In genomic region chr5:68540798-68541590, GRCh38 we compare ENCODE assay signal across 23 cellular contexts.
"Had no signal": no experiment of that assay in that cellular context is flagged by ENCODE, and none has a peak within 500 bp of the region (broad histone marks: within the 10 kb centered on the region; RNA-seq: fewer than 3 reads in every experiment).

No MANE protein-coding gene starts in this region.

- H3K27me3 ChIP-seq: gastrocnemius medialis, testis, transverse colon had no signal

- DNase-seq: activated B cell treated with CpG ODN at 0.5 μM for 24 hours; activated CD4-positive, alpha-beta T cell treated with anti-CD3 and anti-CD28 coated beads, Interleukin-2, amount 50 U/mL, for 4 hours; activated naive CD4-positive, alpha-beta T cell; activated T-cell treated with anti-CD3 and anti-CD28 coated beads for 4 hours; activated T-cell treated with anti-CD3 and anti-CD28 coated beads, Interleukin-2, amount 50 U/mL, for 72 hours; anterior cingulate cortex; effector CD8-positive, alpha-beta T cell; gastrocnemius medialis; glutamatergic neuron; left cardiac atrium; midbrain; naive thymus-derived CD4-positive, alpha-beta T cell; posterior cingulate gyrus; right cardiac atrium; spleen; stimulated activated CD4-positive, alpha-beta T cell treated with anti-CD3 and anti-CD28 coated beads, Interleukin-2, amount 100 ng/mL, for 48 hours; stimulated activated naive CD4-positive, alpha-beta T cell treated with Interleukin-2 at 50 U/mL for 16 hours; T1000; testis; transverse colon had no signal

- ATAC-seq: activated naive CD4-positive, alpha-beta T cell treated with anti-CD3 and anti-CD28 coated beads, Interleukin-2, amount 50 U/mL, for 72 hours; activated T-cell treated with anti-CD3 and anti-CD28 coated beads, Interleukin-2, amount 50 U/mL, for 72 hours; gastrocnemius medialis; left cardiac atrium; naive thymus-derived CD4-positive, alpha-beta T cell; right cardiac atrium had no signal

- FAIRE-seq: colon had no signal

- H3K9me3 ChIP-seq: gastrocnemius medialis, spleen, testis, transverse colon had no signal

- H3K36me3 Mint-ChIP-seq: activated naive CD4-positive, alpha-beta T cell treated with anti-CD3 and anti-CD28 coated beads, Interleukin-2, amount 50 U/mL, for 72 hours; naive thymus-derived CD4-positive, alpha-beta T cell had no signal

- H3K9me3 Mint-ChIP-seq: activated B cell treated with CpG ODN at 0.5 μM for 24 hours; activated naive CD4-positive, alpha-beta T cell treated with anti-CD3 and anti-CD28 coated beads, Interleukin-2, amount 50 U/mL, for 72 hours; activated T-cell treated with anti-CD3 and anti-CD28 coated beads, Interleukin-2, amount 50 U/mL, for 72 hours; T-helper 1 cell treated with Interleukin-12 subunit alpha and Interleukin-12 subunit beta and Interleukin-4 antibody, amounts not matched to agents 30 μg/mL and 1 μg/mL, for 36 hours had no signal

- H3K36me3 ChIP-seq: gastrocnemius medialis, spleen, transverse colon had no signal

- H3K4me1 ChIP-seq: gastrocnemius medialis had no signal

- H3K27ac ChIP-seq: gastrocnemius medialis, spleen, testis, transverse colon had no signal

- H3K4me3 ChIP-seq: gastrocnemius medialis, spleen, testis, transverse colon had no signal

- H3K27ac Mint-ChIP-seq: activated B cell treated with CpG ODN at 0.5 μM for 24 hours; activated naive CD4-positive, alpha-beta T cell treated with anti-CD3 and anti-CD28 coated beads, Interleukin-2, amount 50 U/mL, for 72 hours; activated T-cell treated with anti-CD3 and anti-CD28 coated beads, Interleukin-2, amount 50 U/mL, for 72 hours; naive thymus-derived CD4-positive, alpha-beta T cell; T-helper 1 cell treated with Interleukin-12 subunit alpha and Interleukin-12 subunit beta and Interleukin-4 antibody, amounts not matched to agents 30 μg/mL and 1 μg/mL, for 36 hours had no signal

- H3K4me3 Mint-ChIP-seq: activated B cell treated with CpG ODN at 0.5 μM for 24 hours; activated T-cell treated with anti-CD3 and anti-CD28 coated beads, Interleukin-2, amount 50 U/mL, for 72 hours; naive thymus-derived CD4-positive, alpha-beta T cell; T-helper 1 cell treated with Interleukin-12 subunit alpha and Interleukin-12 subunit beta and Interleukin-4 antibody, amounts not matched to agents 30 μg/mL and 1 μg/mL, for 36 hours had no signal
